ENCODE assay signal across 26 cellular contexts in genomic region chr16:57753448-57754353, GRCh38. TPM values are rescaled to one million over a fixed set of nuclear protein-coding genes. Genes with fewer than 3 reads are reported as not detected.
DNase-seq lines count a peak whose midpoint lies in the region; ATAC-seq and TF ChIP-seq lines count a peak whose summit lies in the region.
"Had no signal": no experiment of that assay in that cellular context is flagged by ENCODE, and none has a peak within 500 bp of the region (broad histone marks: within the 10 kb centered on the region; RNA-seq: fewer than 3 reads in every experiment).

No MANE protein-coding gene starts in this region.

- no peaks in the 10 kb centered on the region for H3K9me3 Mint-ChIP-seq in HFFc6
- H3K9me3 Mint-ChIP-seq in endodermal cell: no peaks in the 10 kb centered on the region
- H3K9me3 Mint-ChIP-seq in type B pancreatic cell: no peaks in the 10 kb centered on the region
- H3K9me3 Mint-ChIP-seq: dendritic cell treated with granulocyte-macrophage colony-stimulating factor and Interleukin-4, amounts not matched to agents 40 ng/mL and 50 ng/mL, for 4 days; naive thymus-derived CD8-positive, alpha-beta T cell; T-cell had no signal

- H3K9ac ChIP-seq in endodermal cell (ENCODE audit: extremely low read depth, low read length, poor library complexity, severe bottlenecking): no peak overlapping the region

- no peak for TF ChIP-seq EP300 in gastroesophageal sphincter (IDR thresholded peaks at IDR 0.05)

- peaks cover 0 to 19% (median 14%) of the 10 kb centered on the region in 12 donors for H3K4me1 ChIP-seq in heart left ventricle
- no peaks in the 10 kb centered on the region for H3K4me1 ChIP-seq in endodermal cell (ENCODE audit: control insufficient read depth, insufficient read depth, low read length)
- peaks cover 0 to 11% (median 0%) of the 10 kb centered on the region in 3 donors for H3K4me1 ChIP-seq in gastroesophageal sphincter

- H3K36me3 ChIP-seq in heart left ventricle: peaks cover 0 to 50% (median 8%) of the 10 kb centered on the region in 9 donors
- peaks cover 8% of the 10 kb centered on the region for H3K36me3 ChIP-seq in endodermal cell (ENCODE audit: control insufficient read depth, insufficient read depth, low read length)
- H3K36me3 ChIP-seq in gastroesophageal sphincter: peaks cover 0 to 80% of the 10 kb centered on the region in 2 donors
- H3K36me3 ChIP-seq: ovary had no signal

- no peaks in the 10 kb centered on the region for H3K4me1 Mint-ChIP-seq in HFFc6 (ENCODE audit: low read depth)
- no peaks in the 10 kb centered on the region for H3K4me1 Mint-ChIP-seq in endodermal cell
- H3K4me1 Mint-ChIP-seq in type B pancreatic cell (ENCODE audit: unreplicated experiment): no peaks in the 10 kb centered on the region

- no peaks in the 10 kb centered on the region for H3K9me3 ChIP-seq in heart left ventricle
- H3K9me3 ChIP-seq in endodermal cell (ENCODE audit: control insufficient read depth, low read length): no peaks in the 10 kb centered on the region
- H3K9me3 ChIP-seq in gastroesophageal sphincter: no peaks in the 10 kb centered on the region
- H3K9me3 ChIP-seq: esophagus muscularis mucosa, left lung, ovary had no signal

- H3K4me3 Mint-ChIP-seq in HFFc6: no peak overlapping the region
- H3K4me3 Mint-ChIP-seq in endodermal cell: no peak overlapping the region
- H3K4me3 Mint-ChIP-seq in type B pancreatic cell: no peak overlapping the region
- H3K4me3 Mint-ChIP-seq: dendritic cell treated with granulocyte-macrophage colony-stimulating factor and Interleukin-4, amounts not matched to agents 40 ng/mL and 50 ng/mL, for 4 days; naive thymus-derived CD8-positive, alpha-beta T cell; T-cell had no signal

- DNase-seq in heart left ventricle: peak in 3 of 5 donors; percentile 15 to 51 (median 22)
- DNase-seq in left cardiac atrium: no peak
- DNase-seq in HFFc6: no peak
- DNase-seq in endodermal cell: no peak
- DNase-seq in type B pancreatic cell (ENCODE audit: extremely low spot score, unreplicated experiment): no peak
- DNase-seq in NCI-H446 treated with DMSO at 0.1 percent for 48 hours (lab: John Stamatoyannopoulos, UW): no peak
- DNase-seq: activated CD4-positive, CD25-positive, alpha-beta regulatory T cell treated with anti-CD3 and anti-CD28 coated beads, Interleukin-2, amount 50 U/mL, for 72 hours; activated CD8-positive, alpha-beta memory T cell treated with anti-CD3 and anti-CD28 coated beads for 24 hours; caudate nucleus; foreskin melanocyte; hippocampal formation; midbrain; naive thymus-derived CD8-positive, alpha-beta T cell; NCI-H1417 treated with DMSO at 0.1 percent for 48 hours; NCI-H2081 treated with DMSO at 0.1 percent for 48 hours; NCI-H226; stimulated activated CD4-positive, alpha-beta T cell treated with anti-CD3 and anti-CD28 coated beads, Interleukin-2, amount 100 ng/mL, for 24 hours; T-cell; trophoblast cell had no signal

- peak overlapping the region; percentile 36; the same call in 1 of the 2 replicates for H3K27ac Mint-ChIP-seq in HFFc6
- peak overlapping the region; percentile 53 for H3K27ac Mint-ChIP-seq in endodermal cell
- peak overlapping the region; percentile 64 for H3K27ac Mint-ChIP-seq in type B pancreatic cell
- H3K27ac Mint-ChIP-seq: dendritic cell treated with granulocyte-macrophage colony-stimulating factor and Interleukin-4, amounts not matched to agents 40 ng/mL and 50 ng/mL, for 4 days; naive thymus-derived CD8-positive, alpha-beta T cell; T-cell had no signal

- H3K27me3 Mint-ChIP-seq in HFFc6 (ENCODE audit: insufficient read depth) (peaks cover 6% of the 10 kb centered on the region), endodermal cell (ENCODE audit: insufficient read depth) (no peaks in the 10 kb centered on the region), type B pancreatic cell (no peaks in the 10 kb centered on the region)
- H3K27me3 Mint-ChIP-seq: dendritic cell treated with granulocyte-macrophage colony-stimulating factor and Interleukin-4, amounts not matched to agents 40 ng/mL and 50 ng/mL, for 4 days; naive thymus-derived CD8-positive, alpha-beta T cell; T-cell had no signal

- H3K27me3 ChIP-seq in heart left ventricle: no peaks in the 10 kb centered on the region
- H3K27me3 ChIP-seq in endodermal cell (ENCODE audit: control insufficient read depth, insufficient read depth, low read length, poor library complexity, severe bottlenecking): no peaks in the 10 kb centered on the region
- H3K27me3 ChIP-seq in gastroesophageal sphincter: no peaks in the 10 kb centered on the region
- H3K27me3 ChIP-seq: esophagus muscularis mucosa, left lung, ovary had no signal

- H3K4me3 ChIP-seq in heart left ventricle: no peak overlapping the region
- no peak overlapping the region for H3K4me3 ChIP-seq in endodermal cell (ENCODE audit: low read length)
- H3K4me3 ChIP-seq in gastroesophageal sphincter: no peak overlapping the region
- H3K4me3 ChIP-seq: esophagus muscularis mucosa, left lung, ovary had no signal

- no peak overlapping the region for H3K27ac ChIP-seq in heart left ventricle
- no peak overlapping the region for H3K27ac ChIP-seq in endodermal cell (ENCODE audit: low read depth, low read length)
- no peak overlapping the region for H3K27ac ChIP-seq in gastroesophageal sphincter
- H3K27ac ChIP-seq: C4-2B, esophagus muscularis mucosa, left lung, ovary had no signal

- intact Hi-C loops in heart left ventricle (cut with DNase I): loop anchor here in 3 of 10 donors (2.0 to 10.0 kb wide), 3 partner anchors 113 to 251 kb away; partner anchors contain the start of genes USB1 (in 1 of the 3) and ZNF319 (in 1 of the 3)
- intact Hi-C loops in left cardiac atrium (cut with DNase I): no loop called here

- no peak for TF ChIP-seq CTCF in heart left ventricle (IDR thresholded peaks at IDR 0.05)
- TF ChIP-seq CTCF in HFFc6 (IDR thresholded peaks at IDR 0.05): no peak
- TF ChIP-seq CTCF in endodermal cell (conservative IDR thresholded peaks at IDR 0.05): no peak
- TF ChIP-seq CTCF in type B pancreatic cell (conservative IDR thresholded peaks at IDR 0.05): no peak
- no peak for TF ChIP-seq CTCF in gastroesophageal sphincter (IDR thresholded peaks at IDR 0.05)

- WGBS in heart left ventricle, 4 donors: 90 to 93% (median 92%) methylated on average over 26 to 32 of the region's 32 CpGs
- 93 to 94% methylated on average over 13 to 32 of the region's 32 CpGs for WGBS in endodermal cell (ENCODE audit: insufficient coverage in 1 of 2, insufficient read length in 1 of 2), 2 experiments
- WGBS in gastroesophageal sphincter (ENCODE audit: low coverage in 1 of 2), 2 donors: 79 to 100% methylated on average over 1 to 2 of the region's 32 CpGs

- ATAC-seq in heart left ventricle: no peak
- ATAC-seq in left cardiac atrium: no peak
- ATAC-seq in gastroesophageal sphincter: no peak
- ATAC-seq: left lung; naive thymus-derived CD8-positive, alpha-beta T cell; T-cell had no signal

- H3K36me3 Mint-ChIP-seq in HFFc6 (ENCODE audit: low read depth) (no peaks in the 10 kb centered on the region; the same call in 1 of the 2 replicates), endodermal cell (ENCODE audit: low read depth) (peaks cover 19% of the 10 kb centered on the region), type B pancreatic cell (no peaks in the 10 kb centered on the region)

- TF ChIP-seq POLR2A in heart left ventricle (IDR thresholded peaks at IDR 0.05) (no peak), gastroesophageal sphincter (IDR thresholded peaks at IDR 0.05) (no peak)

RNA-seq across cellular contexts. Expression of gene KATNB1, which starts 18.1 kb away (rescaled TPM):
- total RNA-seq in heart left ventricle (10 to 100 TPM; 10.6 to 20.5 (median 15.3) TPM), left cardiac atrium (10 to 100 TPM; 11.2 to 11.7 TPM), endodermal cell (10 to 100 TPM; 26.1 to 32.4 TPM), type B pancreatic cell (ENCODE audit: low replicate concordance) (20.2 and 31.7 TPM in 2 replicates), gastroesophageal sphincter (10 to 100 TPM in 3 of 4 donors, 1 to 10 TPM in 1; 6.4 to 21.5 (median 11.1) TPM)
- 10 to 100 TPM in 1 of 2 donors, 1 to 10 TPM in 1; 8.0 to 19.1 TPM for polyA plus RNA-seq in heart left ventricle
- total RNA-seq in HFFc6 (2021; fragmentation: NEBNext Ultra II Directional; extraction: Animal tissue kit (Norgen Biotek cat#: 25700)): 10 to 100 TPM; 20.4 to 22.1 (median 21.6) TPM
- 35.1 TPM for polyA plus RNA-seq in endodermal cell (2013, experiment 1 of 2)
- polyA plus RNA-seq in endodermal cell (2013, experiment 2 of 2): 29.6 TPM

RNA-seq across cellular contexts. Expression of gene KIFC3, which starts 48.6 kb away (rescaled TPM):
- total RNA-seq in heart left ventricle: 100 to 1,000 TPM in 1 of 9 donors, 10 to 100 TPM in 8; 46.1 to 105 (median 66.8) TPM
- polyA plus RNA-seq in heart left ventricle: 10 to 100 TPM; 61.1 to 64.4 TPM
- total RNA-seq in left cardiac atrium: 10 to 100 TPM; 37.1 to 55.4 TPM
- 10 to 100 TPM; 51.8 to 81.5 (median 72.7) TPM for total RNA-seq in HFFc6 (2021; fragmentation: NEBNext Ultra II Directional; extraction: Animal tissue kit (Norgen Biotek cat#: 25700))
- 10 to 100 TPM; 39.2 to 39.3 TPM for total RNA-seq in endodermal cell
- polyA plus RNA-seq in endodermal cell (2013, experiment 1 of 2): 18.0 TPM
- 22.9 TPM for polyA plus RNA-seq in endodermal cell (2013, experiment 2 of 2)
- total RNA-seq in type B pancreatic cell (ENCODE audit: low replicate concordance): 27.3 and 48.4 TPM in 2 replicates
- 10 to 100 TPM; 17.4 to 78.4 (median 36.2) TPM for total RNA-seq in gastroesophageal sphincter

RNA-seq across cellular contexts. Expression of gene DRC7, which starts 59.1 kb away (rescaled TPM):
- under 1 TPM in 1 of 9 donors, not detected in 8; 0.29 TPM for total RNA-seq in heart left ventricle
- polyA plus RNA-seq in heart left ventricle: not detected
- not detected for total RNA-seq in left cardiac atrium
- not detected for total RNA-seq in HFFc6 (2021; fragmentation: NEBNext Ultra II Directional; extraction: Animal tissue kit (Norgen Biotek cat#: 25700))
- 1 to 10 TPM; 1.6 to 1.8 TPM for total RNA-seq in endodermal cell
- polyA plus RNA-seq in endodermal cell (2013, experiment 1 of 2): 0.25 TPM
- 0.46 TPM for polyA plus RNA-seq in endodermal cell (2013, experiment 2 of 2)
- 0.69 and 7.4 TPM in 2 replicates for total RNA-seq in type B pancreatic cell (ENCODE audit: low replicate concordance)
- total RNA-seq in gastroesophageal sphincter: under 1 TPM in 1 of 4 donors, not detected in 3; 0.15 TPM
- total RNA-seq: naive thymus-derived CD8-positive, alpha-beta T cell; SK-MEL-5; T-cell had no signal
- polyA plus RNA-seq: naive thymus-derived CD8-positive, alpha-beta T cell had no signal

Comparison
In these comparisons a context has a peak if more than half of its experiments do, and no peak if none do; other contexts are left out.
1. DNase-seq: peak in heart left ventricle (3 of 5); none in left cardiac atrium (single experiment), HFFc6 (single experiment), endodermal cell (single experiment), type B pancreatic cell (single experiment) and NCI-H446 treated with DMSO at 0.1 percent for 48 hours (single experiment).
2. Peak in every context shown above with its lines, with median percentiles within 50 percentile points of each other: H3K27ac Mint-ChIP-seq.